In the genomic region with DNA sequence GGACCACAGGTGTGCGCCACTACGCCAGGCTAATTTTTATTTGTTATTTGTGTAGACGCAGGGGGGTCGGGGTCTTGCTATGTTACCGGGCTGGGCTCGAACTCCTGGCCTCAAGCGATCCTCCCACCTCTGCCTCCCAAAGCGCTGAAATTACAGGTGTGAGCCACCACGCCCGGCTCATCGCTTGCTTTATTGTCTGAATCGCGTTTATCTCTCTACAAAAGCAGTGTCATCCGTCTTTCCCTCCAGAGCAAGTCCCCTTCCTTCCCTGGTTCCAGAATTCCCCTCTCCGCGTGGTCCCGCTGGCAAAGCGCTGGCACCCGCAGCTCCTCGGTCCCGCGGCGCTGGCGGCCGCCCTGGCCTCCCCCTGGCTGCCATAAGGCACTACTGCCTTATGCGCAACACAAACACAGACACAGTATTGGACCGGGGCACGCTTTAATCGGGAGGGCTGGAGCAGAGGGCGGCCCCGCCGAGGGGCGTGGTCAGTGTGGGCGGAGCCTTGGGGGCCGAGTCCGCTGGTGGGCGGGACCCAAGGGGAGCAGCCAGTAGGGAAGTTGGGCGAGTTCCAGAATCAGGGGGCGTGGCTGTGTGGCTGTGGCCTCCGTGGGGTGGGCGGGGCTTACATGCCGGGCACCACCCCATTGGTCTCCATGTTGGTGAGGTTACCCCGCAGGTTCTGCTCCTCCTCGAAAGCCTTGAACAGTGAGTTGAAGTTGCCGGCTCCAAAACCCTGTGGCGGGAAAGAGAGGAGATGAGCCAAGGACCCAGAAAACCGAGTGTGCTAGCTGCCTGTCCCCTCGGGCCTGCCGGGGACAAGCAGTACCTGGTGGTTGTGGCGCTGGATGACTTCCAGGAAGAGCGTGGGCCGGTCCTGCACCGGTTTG, we compare ENCODE assay signal across 8 cellular contexts. TPM values are rescaled to one million over a fixed set of nuclear protein-coding genes. Genes with fewer than 3 reads are reported as not detected.
DNase-seq lines count a peak whose midpoint lies in the region; ATAC-seq, FAIRE-seq and TF ChIP-seq lines count a peak whose summit lies in the region.

No MANE protein-coding gene starts in this region.

- H3K27me3 ChIP-seq in HUES64 (ENCODE audit: insufficient read depth, low read length), result no peaks in the 10 kb centered on the region
- H3K27me3 ChIP-seq in OCI-LY3 (ENCODE audit: low read depth, low read length), result 0 out of 2 replicates have a peak, but pooled peaks cover 3% of the 10 kb centered on the region
- H3K27me3 ChIP-seq in mucosa of stomach (ENCODE audit: control insufficient read depth, insufficient read depth, low read length), result no peaks in the 10 kb centered on the region

- H3K4me1 ChIP-seq in HUES64 (ENCODE audit: insufficient read depth, low read length) (no peaks in the 10 kb centered on the region), OCI-LY3 (ENCODE audit: low read length) (peaks cover 11% of the 10 kb centered on the region), mucosa of stomach (ENCODE audit: control insufficient read depth, insufficient read depth, low read length) (peaks cover 6% of the 10 kb centered on the region)

- H3K4me3 ChIP-seq in HUES64 (ENCODE audit: low read length) (peak overlapping the region; percentile 67), OCI-LY3 (ENCODE audit: low read length) (peak overlapping the region; percentile 85), mucosa of stomach (ENCODE audit: low read length) (peak overlapping the region; percentile 88)

- peak overlapping the region; percentile 83; the same call in 1 of the 2 replicates for H2AFZ ChIP-seq in OCI-LY3 (ENCODE audit: low read depth, low read length)

- TF ChIP-seq CTCF in D721Med (IDR thresholded peaks at IDR 0.05; ENCODE audit: insufficient read depth, missing control alignments) (no peak), OCI-LY3 (IDR thresholded peaks at IDR 0.05; ENCODE audit: low read depth, low read length) (no peak; the same call in 1 of the 2 replicates)

- H3K9me3 ChIP-seq in HUES64 (ENCODE audit: insufficient read depth, low read depth, low read length) (no peaks in the 10 kb centered on the region), OCI-LY3 (ENCODE audit: insufficient read depth, low read length) (no peaks in the 10 kb centered on the region), mucosa of stomach (ENCODE audit: control insufficient read depth, low read length) (no peaks in the 10 kb centered on the region)

- WGBS in HUES64, result 14% methylated on average over 51 of the region's 53 CpGs

- peak; percentile 86 for DNase-seq in D721Med (ENCODE audit: insufficient read length, low spot score)
- DNase-seq in activated T-cell treated with anti-CD3 and anti-CD28 coated beads for 48 hours (ENCODE audit: low read depth), result peak; percentile 100
- DNase-seq in erythroblast (lab: John Stamatoyannopoulos, UW), result peak; percentile 99 to 100
- peak; percentile 100 for DNase-seq in stimulated activated CD8-positive, alpha-beta memory T cell treated with anti-CD3 and anti-CD28 coated beads, Interleukin-4, amount 100 ng/mL, for 48 hours

- H3K27ac ChIP-seq in HUES64 (ENCODE audit: low read depth, low read length), result peak overlapping the region; percentile 22; the same call in 1 of the 2 replicates
- H3K27ac ChIP-seq in OCI-LY3 (ENCODE audit: low read length), result no peak overlapping the region

- H3K9ac ChIP-seq in HUES64 (ENCODE audit: low read depth, low read length), result peak overlapping the region; percentile 74
- peak overlapping the region; percentile 67 for H3K9ac ChIP-seq in OCI-LY3 (ENCODE audit: low read length)
- peak overlapping the region; percentile 76 for H3K9ac ChIP-seq in mucosa of stomach (ENCODE audit: low read length)

- TF ChIP-seq POLR2A in erythroblast (IDR thresholded peaks at IDR 0.05; ENCODE audit: low read length), result peak; percentile 93

- H3K36me3 ChIP-seq in HUES64 (ENCODE audit: insufficient read depth, low read length), result no peaks in the 10 kb centered on the region
- no peaks in the 10 kb centered on the region for H3K36me3 ChIP-seq in OCI-LY3 (replicated peaks; ENCODE audit: low read depth, low read length)
- H3K36me3 ChIP-seq in mucosa of stomach (ENCODE audit: control insufficient read depth, insufficient read depth, low read length), result no peaks in the 10 kb centered on the region

- H3K79me2 ChIP-seq in OCI-LY3 (ENCODE audit: low read length), result no peaks in the 10 kb centered on the region

- no peak for FAIRE-seq in D721Med (lab: Jason Lieb, UNC)

- ATAC-seq in GM21447 (IDR thresholded peaks at IDR 0.05; ENCODE audit: unreplicated experiment), result peak; percentile 87

- H4K20me1 ChIP-seq in OCI-LY3 (ENCODE audit: insufficient read depth, low read length), result no peaks in the 10 kb centered on the region

- H3K4me2 ChIP-seq in OCI-LY3 (ENCODE audit: low read length), result peak overlapping the region; percentile 94

RNA-seq across cellular contexts. Expression of a gene that starts 19.3 kb away (rescaled TPM):
- 0.15 TPM for polyA plus RNA-seq in HUES64 (2013, experiment 1 of 2)
- polyA plus RNA-seq in HUES64 (2013, experiment 2 of 2), result 0.32 TPM

RNA-seq across cellular contexts. Expression of a gene that starts 35.5 kb away (rescaled TPM):
- polyA plus RNA-seq in HUES64 (2013, experiment 1 of 2), result 8.4 TPM
- polyA plus RNA-seq in HUES64 (2013, experiment 2 of 2), result 8.3 TPM

RNA-seq across cellular contexts. Expression of a gene that starts 45.9 kb away (rescaled TPM):
- 15.1 TPM for polyA plus RNA-seq in HUES64 (2013, experiment 1 of 2)
- polyA plus RNA-seq in HUES64 (2013, experiment 2 of 2), result 15.5 TPM

RNA-seq across cellular contexts. Expression of a gene that starts 49.2 kb away (rescaled TPM):
- 38.6 TPM for polyA plus RNA-seq in HUES64 (2013, experiment 1 of 2)
- 40.9 TPM for polyA plus RNA-seq in HUES64 (2013, experiment 2 of 2)
